ENCODE assay signal across 7 cellular contexts in the genomic region with DNA sequence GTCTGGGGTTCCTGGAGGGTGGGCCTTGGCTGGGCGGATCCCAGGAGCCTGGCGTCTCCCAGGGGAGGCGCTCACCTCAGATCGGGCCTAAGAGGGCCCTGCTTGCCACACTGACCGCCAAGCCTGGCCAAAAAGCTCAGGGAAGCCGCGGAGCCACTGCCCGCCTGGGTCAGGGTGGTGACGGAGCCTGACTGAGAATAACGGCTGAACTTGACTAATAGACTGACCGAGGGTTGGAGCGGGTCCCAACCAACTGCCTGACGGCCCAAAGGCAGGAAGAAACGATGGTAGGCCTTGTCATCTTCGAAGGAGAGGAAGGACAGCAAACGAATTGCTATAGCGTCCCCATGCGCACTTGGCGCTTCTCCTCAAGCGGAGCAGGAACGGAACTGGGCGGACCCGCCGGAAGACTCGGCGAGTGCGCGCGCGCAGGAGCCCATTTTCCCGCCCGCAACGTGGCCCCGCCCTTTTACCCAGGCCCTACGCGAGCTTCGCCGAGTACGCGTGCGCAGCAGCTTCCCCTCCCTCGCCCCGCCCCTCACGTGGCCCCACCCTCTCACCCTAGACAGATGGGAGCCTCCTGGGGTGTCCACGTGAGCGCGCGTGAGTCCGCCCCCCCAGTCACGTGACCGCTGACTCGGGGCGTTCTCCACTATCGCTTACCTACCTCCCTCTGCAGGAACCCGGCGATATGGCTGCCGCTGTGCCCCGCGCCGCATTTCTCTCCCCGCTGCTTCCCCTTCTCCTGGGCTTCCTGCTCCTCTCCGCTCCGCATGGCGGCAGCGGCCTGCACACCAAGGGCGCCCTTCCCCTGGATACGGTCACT. TPM values are rescaled to one million over a fixed set of nuclear protein-coding genes. Genes with fewer than 3 reads are reported as not detected.
DNase-seq lines count a peak whose midpoint lies in the region; ATAC-seq, FAIRE-seq and TF ChIP-seq lines count a peak whose summit lies in the region.

TSS of gene ERP29 (plus strand) at position 652 of the 826 bp plus-strand sequence. CDS start at position 692, 40 bp downstream.
TSS of gene TMEM116 (minus strand) at position 391 of the 826 bp plus-strand sequence. CDS start 7,895 bp downstream, outside the sequence.

- H3K4me3 ChIP-seq in astrocyte (ENCODE audit: insufficient read depth, low read depth, low read length) (peak within 1 kb of the TSS; percentile 86), hepatocyte (peak within 1 kb of the TSS; percentile 57)

- H3K4me1 ChIP-seq in astrocyte (ENCODE audit: insufficient read depth, low read length): peaks cover 6% of the 10 kb centered on the region
- peaks cover 20% of the 10 kb centered on the region for H3K4me1 ChIP-seq in hepatocyte (ENCODE audit: insufficient read depth)

- H3K9me3 ChIP-seq in astrocyte (ENCODE audit: insufficient read depth, low read depth, low read length): no peaks in the 10 kb centered on the region
- peaks cover 6% of the 10 kb centered on the region for H3K9me3 ChIP-seq in hepatocyte (ENCODE audit: low read depth)

- H3K79me2 ChIP-seq in astrocyte (ENCODE audit: insufficient read depth, low read length) (peaks cover 49% of the 10 kb centered on the region), hepatocyte (peaks cover 53% of the 10 kb centered on the region)

- H3K36me3 ChIP-seq in astrocyte (ENCODE audit: insufficient read depth, low read length) (no peaks in the 10 kb centered on the region), hepatocyte (replicated peaks; ENCODE audit: insufficient read depth, low read depth) (peaks cover 5% of the 10 kb centered on the region)

- H3K27me3 ChIP-seq in astrocyte (ENCODE audit: insufficient read depth, low read length) (no peaks in the 10 kb centered on the region), hepatocyte (no peaks in the 10 kb centered on the region)

- peaks cover 38% of the 10 kb centered on the region for H3K4me1 Mint-ChIP-seq in T-helper 2 cell treated with Interferon-gamma antibody and Interleukin-4, amounts not matched to agents 5 μg/mL and 100 μg/mL, for 36 hours (ENCODE audit: low read depth)
- H3K4me1 Mint-ChIP-seq in astrocyte (ENCODE audit: low read depth, unreplicated experiment): peaks cover 16% of the 10 kb centered on the region

- H2AFZ ChIP-seq in astrocyte (ENCODE audit: low read depth, low read length) (peak within 1 kb of the TSS; percentile 100), hepatocyte (peak within 1 kb of the TSS; percentile 75)

- peak within 1 kb of the TSS; percentile 87 for H3K4me3 Mint-ChIP-seq in T-helper 2 cell treated with Interferon-gamma antibody and Interleukin-4, amounts not matched to agents 5 μg/mL and 100 μg/mL, for 36 hours
- H3K4me3 Mint-ChIP-seq in astrocyte (ENCODE audit: unreplicated experiment): peak within 1 kb of the TSS; percentile 94

- H3K27ac ChIP-seq in astrocyte (ENCODE audit: low read depth, low read length): peak within 1 kb of the TSS; percentile 93
- H3K27ac ChIP-seq in hepatocyte: peak within 1 kb of the TSS; percentile 95

- H3K4me2 ChIP-seq in astrocyte (ENCODE audit: low read length) (peak within 1 kb of the TSS; percentile 99), hepatocyte (peak within 1 kb of the TSS; percentile 88)

- ATAC-seq in GM18502 (IDR thresholded peaks at IDR 0.05; ENCODE audit: poor library complexity, unreplicated experiment) (peak; percentile 71), HG02970 (IDR thresholded peaks at IDR 0.05; ENCODE audit: low FRiP score, unreplicated experiment) (peak; percentile 78)

- H3K27me3 Mint-ChIP-seq in T-helper 2 cell treated with Interferon-gamma antibody and Interleukin-4, amounts not matched to agents 5 μg/mL and 100 μg/mL, for 36 hours (ENCODE audit: low read depth): no peaks in the 10 kb centered on the region
- no peaks in the 10 kb centered on the region for H3K27me3 Mint-ChIP-seq in astrocyte (ENCODE audit: low read depth, unreplicated experiment)

- peak within 1 kb of the TSS; percentile 95 for H3K9ac ChIP-seq in astrocyte (ENCODE audit: low read length)

- H3K9me2 ChIP-seq in hepatocyte (replicated peaks; ENCODE audit: insufficient read depth): no peaks in the 10 kb centered on the region

- DNase-seq in NCI-H1930 (lab: John Stamatoyannopoulos, UW): peak; percentile 97 to 98
- DNase-seq in T-helper 2 cell treated with Interferon-gamma antibody and Interleukin-4, amounts not matched to agents 5 μg/mL and 100 μg/mL, for 36 hours (ENCODE audit: low spot score): peak; percentile 99
- DNase-seq in astrocyte (ENCODE audit: low read depth): peak; percentile 92
- peak; percentile 100 for DNase-seq in hepatocyte (ENCODE audit: low spot score)
- peak; percentile 96 for DNase-seq in retina

- WGBS in hepatocyte (ENCODE audit: low lambda C conversion rate, missing lambda C conversion rate): under 1% methylated on average over 43 of the region's 67 CpGs

- no peaks in the 10 kb centered on the region for H3K9me3 Mint-ChIP-seq in T-helper 2 cell treated with Interferon-gamma antibody and Interleukin-4, amounts not matched to agents 5 μg/mL and 100 μg/mL, for 36 hours
- H3K9me3 Mint-ChIP-seq in astrocyte (ENCODE audit: unreplicated experiment): peaks cover 5% of the 10 kb centered on the region

- peaks cover 18% of the 10 kb centered on the region for H4K20me1 ChIP-seq in astrocyte (ENCODE audit: insufficient read depth, low read length)
- peaks cover 14% of the 10 kb centered on the region for H4K20me1 ChIP-seq in hepatocyte (ENCODE audit: insufficient read depth, poor library complexity, severe bottlenecking)

- H3K36me3 Mint-ChIP-seq in T-helper 2 cell treated with Interferon-gamma antibody and Interleukin-4, amounts not matched to agents 5 μg/mL and 100 μg/mL, for 36 hours (ENCODE audit: low read depth): peaks cover 45% of the 10 kb centered on the region
- H3K36me3 Mint-ChIP-seq in astrocyte (ENCODE audit: low read depth, unreplicated experiment): peaks cover 11% of the 10 kb centered on the region

- no peak for FAIRE-seq in astrocyte (lab: Jason Lieb, UNC)

- peak; percentile 1 for TF ChIP-seq CTCF in astrocyte (IDR thresholded peaks at IDR 0.05; ENCODE audit: insufficient read depth, low read depth, low read length)
- peak; percentile 52 for TF ChIP-seq CTCF in hepatocyte (IDR thresholded peaks at IDR 0.05; ENCODE audit: poor library complexity)

- peak within 1 kb of the TSS; percentile 96 for H3K27ac Mint-ChIP-seq in T-helper 2 cell treated with Interferon-gamma antibody and Interleukin-4, amounts not matched to agents 5 μg/mL and 100 μg/mL, for 36 hours
- H3K27ac Mint-ChIP-seq in astrocyte (ENCODE audit: unreplicated experiment): peak within 1 kb of the TSS; percentile 88

RNA-seq across cellular contexts. Expression of gene ERP29, which starts in this region (rescaled TPM):
- total RNA-seq in astrocyte: 93.8 and 96.7 TPM in 2 replicates
- total RNA-seq in hepatocyte: 178 and 194 TPM in 2 replicates
- 228 and 253 TPM in 2 replicates for polyA plus RNA-seq in hepatocyte

RNA-seq across cellular contexts. Expression of gene TMEM116, which starts in this region (rescaled TPM):
- total RNA-seq in astrocyte: 7.5 TPM in 2 replicates
- 13.1 and 29.3 TPM in 2 replicates for total RNA-seq in hepatocyte
- polyA plus RNA-seq in hepatocyte: 10.8 and 11.2 TPM in 2 replicates

Comparison
In these comparisons a context has a peak if more than half of its experiments do, and no peak if none do; other contexts are left out.
1. Peak in every context shown above with its lines: DNase-seq, ATAC-seq, H3K4me3 ChIP-seq and H3K27ac ChIP-seq.